ENCODE assay signal across 14 cellular contexts in the genomic region with DNA sequence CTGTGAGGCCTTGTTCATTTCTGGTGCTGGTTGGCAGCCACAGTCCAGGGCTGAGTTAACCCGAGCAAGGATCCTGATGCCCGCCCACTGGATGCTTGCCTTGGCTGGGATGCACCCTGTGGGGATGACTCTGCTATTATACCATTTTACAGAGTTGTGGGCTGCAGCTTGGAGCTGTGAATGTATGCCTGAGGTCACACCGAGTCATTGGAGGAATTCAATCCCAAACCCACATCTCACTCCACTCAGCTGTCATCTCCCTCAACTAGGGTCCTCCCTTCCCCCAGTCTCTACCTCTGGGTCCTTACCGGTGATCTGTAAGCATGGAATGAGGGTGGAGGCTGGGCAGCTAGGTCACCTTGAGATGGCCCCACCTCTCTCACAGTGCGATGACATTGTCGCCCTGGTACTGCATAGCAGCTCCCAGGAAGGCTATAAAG. TPM values are rescaled to one million over a fixed set of nuclear protein-coding genes. Genes with fewer than 3 reads are reported as not detected.
A peak's percentile ranks its signal among the peaks of the same experiment; 100 is the strongest.
DNase-seq lines count a peak whose midpoint lies in the region; ATAC-seq and TF ChIP-seq lines count a peak whose summit lies in the region.
"Had no signal": no experiment of that assay in that cellular context is flagged by ENCODE, and none has a peak within 500 bp of the region (broad histone marks: within the 10 kb centered on the region; RNA-seq: fewer than 3 reads in every experiment).

No MANE protein-coding gene starts in this region.

- H3K9ac ChIP-seq in GM23248 (peak overlapping the region; percentile 69), fibroblast of lung (ENCODE audit: insufficient read depth, low read length) (no peak overlapping the region)

- TF ChIP-seq CTCF in fibroblast of lung (conservative IDR thresholded peaks at IDR 0.05 in 1 of 2, IDR thresholded peaks at IDR 0.05 in 1 of 2; ENCODE audit: low read depth in 1 of 2, low read length in 2 of 2) (no peak), gastrocnemius medialis (IDR thresholded peaks at IDR 0.05 in 4 of 5, conservative IDR thresholded peaks at IDR 0.05 in 1 of 5) (no peak)

- 32 to 34% methylated on average over 6 of the region's 6 CpGs for WGBS in GM23248 (ENCODE audit: low coverage in 1 of 2, low lambda C conversion rate in 2 of 2, missing lambda C conversion rate in 2 of 2), 2 experiments

- no peaks in the 10 kb centered on the region for H3K9me3 ChIP-seq in GM23248 (ENCODE audit: low read depth)
- no peaks in the 10 kb centered on the region for H3K9me3 ChIP-seq in fibroblast of lung (ENCODE audit: control insufficient read depth, insufficient read depth, low read depth, low read length)
- no peaks in the 10 kb centered on the region for H3K9me3 ChIP-seq in gastrocnemius medialis
- H3K9me3 ChIP-seq: pancreas had no signal

- H2AFZ ChIP-seq in GM23248 (no peak overlapping the region), fibroblast of lung (ENCODE audit: low read length) (no peak overlapping the region)

- in situ Hi-C loops in GM23248 (cut with MboI), result no loop called here
- in situ Hi-C loops in gastrocnemius medialis (cut with MboI; ENCODE audit: low sequenced_read_pairs in 4 of 4), result no loop called here

- TF ChIP-seq POLR2A in gastrocnemius medialis (IDR thresholded peaks at IDR 0.05), result no peak

- H4K20me1 ChIP-seq in GM23248 (ENCODE audit: insufficient read depth) (no peaks in the 10 kb centered on the region), fibroblast of lung (ENCODE audit: control insufficient read depth, extremely low read depth, insufficient read depth, low read length) (no peaks in the 10 kb centered on the region)

- CTCF ChIA-PET in T-cell (lab: Charles Lee), result interaction anchor here in 1 of 2 donors (0.5 kb wide), 1 partner anchor 292 kb away, joined by 5 read pairs; no protein-coding TSS in a partner anchor

- no peaks in the 10 kb centered on the region for H3K27me3 ChIP-seq in GM23248 (replicated peaks; ENCODE audit: insufficient read depth)
- no peaks in the 10 kb centered on the region for H3K27me3 ChIP-seq in fibroblast of lung (ENCODE audit: control insufficient read depth, insufficient read depth, low read length)
- no peaks in the 10 kb centered on the region for H3K27me3 ChIP-seq in gastrocnemius medialis
- H3K27me3 ChIP-seq: pancreas had no signal

- POLR2A ChIA-PET in T-cell (lab: Charles Lee), result no interaction called here

- H3K4me2 ChIP-seq in GM23248 (ENCODE audit: unreplicated experiment) (peak overlapping the region; percentile 57), fibroblast of lung (ENCODE audit: extremely low read depth, insufficient read depth, low read length) (peak overlapping the region; percentile 27)

- H3K4me1 ChIP-seq in GM23248 (ENCODE audit: insufficient read depth) (peaks cover 23% of the 10 kb centered on the region), fibroblast of lung (ENCODE audit: control insufficient read depth, extremely low read depth, insufficient read depth, low read length) (peaks cover 10% of the 10 kb centered on the region), gastrocnemius medialis (peaks cover 29 to 48% of the 10 kb centered on the region in 2 donors)
- H3K4me1 ChIP-seq: pancreas had no signal

- peaks cover 38% of the 10 kb centered on the region for H3K36me3 Mint-ChIP-seq in T-cell

- intact Hi-C loops in gastrocnemius medialis (cut with DNase I; ENCODE audit: low total_unique reads), result no loop called here

- H3K4me3 ChIP-seq in GM23248 (no peak overlapping the region), fibroblast of lung (replicated peaks in 1 of 4; ENCODE audit: control extremely low read depth in 1 of 4, insufficient read depth in 1 of 4, low read depth in 3 of 4, low read length in 4 of 4) (no peak overlapping the region), gastrocnemius medialis (no peak overlapping the region)
- H3K4me3 ChIP-seq: pancreas had no signal

- H3F3A ChIP-seq in GM23248 (ENCODE audit: insufficient read depth), result peaks cover 7% of the 10 kb centered on the region; the same call in 1 of the 2 replicates

- H3K27ac ChIP-seq in GM23248 (peak overlapping the region; percentile 84), fibroblast of lung (ENCODE audit: insufficient read depth, low read length) (no peak overlapping the region), gastrocnemius medialis (peak overlapping the region; percentile 40 to 68 (median 52))
- H3K27ac ChIP-seq: HL-60, pancreas had no signal

- ATAC-seq in T-cell (replicated peaks in 1 of 4) (no peak), gastrocnemius medialis (peak; percentile 10 to 60), HG03280 (IDR thresholded peaks at IDR 0.05; ENCODE audit: unreplicated experiment) (no peak)
- ATAC-seq: pancreas had no signal

- H3K36me3 ChIP-seq in GM23248 (ENCODE audit: low read depth) (no peaks in the 10 kb centered on the region; the same call in 1 of the 2 replicates), fibroblast of lung (ENCODE audit: control insufficient read depth, insufficient read depth, low read length) (no peaks in the 10 kb centered on the region), gastrocnemius medialis (peaks cover 0 to 44% of the 10 kb centered on the region in 2 donors)

- no peaks in the 10 kb centered on the region for H3K9me3 Mint-ChIP-seq in T-cell

- H3K4me1 Mint-ChIP-seq in T-cell, result peaks cover 32 to 40% (median 36%) of the 10 kb centered on the region in 3 donors

- H3K79me2 ChIP-seq in GM23248 (ENCODE audit: insufficient read depth) (peaks cover 43% of the 10 kb centered on the region), fibroblast of lung (ENCODE audit: control insufficient read depth, insufficient read depth, low read length) (no peaks in the 10 kb centered on the region)

- no peak overlapping the region for H3K4me3 Mint-ChIP-seq in T-cell

- DNase-seq in GM23248 (peak; percentile 95), T-cell (no peak), fibroblast of lung (ENCODE audit: low read depth in 2 of 2) (peak; percentile 33 to 83), gastrocnemius medialis (no peak), iPS-NIHi11 (ENCODE audit: low spot score) (no peak), activated gamma-delta T cell treated with Interleukin-2 at 50 U/mL for 16 hours (no peak), 8988T (no peak)
- DNase-seq: activated CD4-positive, alpha-beta T cell treated with anti-CD3 and anti-CD28 coated beads for 48 hours; DMS79 treated with DMSO at 0.1 percent for 48 hours; NCI-H1417 treated with DMSO at 0.1 percent for 48 hours; pancreas; RPMI8226 had no signal

- no peaks in the 10 kb centered on the region for H3K27me3 Mint-ChIP-seq in T-cell

- peak overlapping the region; percentile 52 to 77 for H3K27ac Mint-ChIP-seq in T-cell

- no peaks in the 10 kb centered on the region for H3K9me2 ChIP-seq in GM23248 (ENCODE audit: insufficient read depth)

RNA-seq across cellular contexts. Expression of a gene that starts 22.1 kb away (rescaled TPM):
- total RNA-seq in GM23248 (2014; rRNA removed; shearing (Covaris generic)), result 61.5 and 72.1 TPM in 2 replicates
- polyA plus RNA-seq in GM23248 (2016; fragmentation: Nextera tagmentation; extraction: Ambion mirVana) (33.2 and 35.4 TPM in 2 replicates), fibroblast of lung (38.4 and 44.6 TPM in 2 replicates)
- total RNA-seq in T-cell (10 to 100 TPM; 35.1 to 66.6 (median 53.0) TPM), fibroblast of lung (25.4 and 34.3 TPM in 2 replicates), gastrocnemius medialis (100 to 1,000 TPM; 235 to 466 (median 387) TPM)
- polyA plus RNA-seq in fibroblast of lung (2012), result 34.2 and 38.7 TPM in 2 replicates
- polyA minus RNA-seq in fibroblast of lung (ENCODE audit: low replicate concordance), result 56.9 and 60.2 TPM in 2 replicates

RNA-seq across cellular contexts. Expression of a gene that starts 27.5 kb away (rescaled TPM):
- 1.0 and 1.1 TPM in 2 replicates for total RNA-seq in GM23248 (2014; rRNA removed; shearing (Covaris generic))
- polyA plus RNA-seq in GM23248 (2016; fragmentation: Nextera tagmentation; extraction: Ambion mirVana) (0.79 and 1.6 TPM in 2 replicates), fibroblast of lung (1.6 and 1.9 TPM in 2 replicates)
- total RNA-seq in T-cell (100 to 1,000 TPM in 3 of 5 donors, 10 to 100 TPM in 2; 37.4 to 217 (median 190) TPM), fibroblast of lung (0.99 and 1.0 TPM in 2 replicates), gastrocnemius medialis (10 to 100 TPM in 2 of 4 donors, 1 to 10 TPM in 2; 3.3 to 50.5 (median 20.3) TPM)
- polyA plus RNA-seq in fibroblast of lung (2012), result 2.4 and 2.7 TPM in 2 replicates
- polyA minus RNA-seq in fibroblast of lung (ENCODE audit: low replicate concordance), result 7.9 and 10.8 TPM in 2 replicates

RNA-seq across cellular contexts. Expression of a gene that starts 35.7 kb away (rescaled TPM):
- total RNA-seq in GM23248 (2014; rRNA removed; shearing (Covaris generic)), result 0.43 and 0.51 TPM in 2 replicates
- polyA plus RNA-seq in GM23248 (2016; fragmentation: Nextera tagmentation; extraction: Ambion mirVana) (0.20 and 0.23 TPM in 2 replicates), fibroblast of lung (0.07 TPM in 2 replicates)
- total RNA-seq in T-cell (1 to 10 TPM; 2.0 to 3.2 (median 2.6) TPM), fibroblast of lung (0.17 and 0.26 TPM in 2 replicates), gastrocnemius medialis (1 to 10 TPM in 1 of 4 donors, under 1 TPM in 3; 0.61 to 3.1 (median 0.73) TPM)
- polyA plus RNA-seq in fibroblast of lung (2012), result 0.13 and 0.21 TPM in 2 replicates
- polyA minus RNA-seq in fibroblast of lung (ENCODE audit: low replicate concordance), result 0.07 and 0.31 TPM in 2 replicates

Comparison
In these comparisons a context has a peak if more than half of its experiments do, and no peak if none do; other contexts are left out.
1. DNase-seq: peak in GM23248 (single experiment) and fibroblast of lung (2 of 2); none in T-cell (0 of 34), gastrocnemius medialis (0 of 2), iPS-NIHi11 (single experiment), activated gamma-delta T cell treated with Interleukin-2 at 50 U/mL for 16 hours (single experiment) and 8988T (single experiment).
2. ATAC-seq: peak in gastrocnemius medialis (2 of 2); none in T-cell (0 of 4) and HG03280 (single experiment).